ENCODE assay signal across 11 cellular contexts in the genomic region with DNA sequence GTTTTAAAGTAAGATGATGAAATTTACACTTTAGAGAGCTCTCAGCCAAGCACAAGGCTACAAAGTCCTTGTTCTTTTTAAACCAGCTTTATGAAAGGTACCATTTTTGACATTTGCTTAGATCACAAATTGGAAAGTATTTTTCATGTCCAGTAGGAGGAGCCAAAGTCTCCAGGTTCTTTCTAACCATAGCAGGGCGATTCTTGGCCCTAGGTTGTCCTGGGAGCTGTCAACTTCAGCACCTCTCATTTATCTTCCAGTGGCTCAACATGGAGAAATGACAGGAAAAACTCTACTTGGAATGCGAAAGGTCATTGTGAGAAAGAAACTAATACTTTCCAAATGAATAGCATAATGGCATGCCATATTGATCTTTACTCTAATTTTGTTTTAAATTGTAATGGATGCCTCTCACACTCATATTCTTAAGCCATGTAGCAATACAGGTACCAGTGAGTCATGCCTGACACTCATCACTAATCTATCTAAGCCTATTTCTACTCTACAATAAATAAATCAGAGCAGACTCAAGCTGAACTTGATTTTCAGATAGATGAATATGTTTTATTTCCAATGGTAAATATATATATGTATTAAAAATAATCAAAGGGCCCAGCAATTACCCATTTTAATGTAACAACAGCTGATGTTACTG.
DNase-seq lines count a peak whose midpoint lies in the region; ATAC-seq and TF ChIP-seq lines count a peak whose summit lies in the region.
"Had no signal": no experiment of that assay in that cellular context is flagged by ENCODE, and none has a peak within 500 bp of the region (broad histone marks: within the 10 kb centered on the region; RNA-seq: fewer than 3 reads in every experiment).

No MANE protein-coding gene starts in this region.

- H3K4me3 ChIP-seq in body of pancreas, result no peak overlapping the region

- H3K4me3 Mint-ChIP-seq in activated T-cell treated with anti-CD3 and anti-CD28 coated beads, Interleukin-2, amount 50 U/mL, for 24 hours, result no peak overlapping the region
- H3K4me3 Mint-ChIP-seq: naive thymus-derived CD4-positive, alpha-beta T cell; stimulated activated effector memory CD8-positive, alpha-beta T cell treated with anti-CD3 and anti-CD28 coated beads, Interleukin-12 subunit alpha, Interleukin-12 subunit beta, amount 100 ng/mL, for 72 hours had no signal

- TF ChIP-seq POLR2A in body of pancreas (IDR thresholded peaks at IDR 0.05), result no peak

- no peaks in the 10 kb centered on the region for H3K36me3 ChIP-seq in body of pancreas (replicated peaks in 1 of 2; ENCODE audit: insufficient read depth in 1 of 2, low read depth in 2 of 2)

- H3K9me3 ChIP-seq in body of pancreas, result no peaks in the 10 kb centered on the region

- intact Hi-C loops in body of pancreas (cut with DNase I), result no loop called here

- H3K27me3 ChIP-seq in body of pancreas, result peaks cover 0 to 11% of the 10 kb centered on the region in 2 donors

- peak; percentile 5 for DNase-seq in MV-4-11 (lab: John Stamatoyannopoulos, UW)
- DNase-seq in body of pancreas, result peak in 2 of 4 donors; percentile 7 to 13
- peak; percentile 0 for DNase-seq in myocyte (ENCODE audit: low read depth)
- DNase-seq in activated T-cell treated with anti-CD3 and anti-CD28 coated beads, Interleukin-2, amount 50 U/mL, for 24 hours, result no peak
- no peak for DNase-seq in activated naive CD4-positive, alpha-beta T cell treated with Interleukin-2 at 50 U/mL for 16 hours
- DNase-seq: naive thymus-derived CD4-positive, alpha-beta T cell had no signal

- H3K4me1 Mint-ChIP-seq in activated T-cell treated with anti-CD3 and anti-CD28 coated beads, Interleukin-2, amount 50 U/mL, for 24 hours (ENCODE audit: low read depth), result no peaks in the 10 kb centered on the region
- H3K4me1 Mint-ChIP-seq: naive thymus-derived CD4-positive, alpha-beta T cell; stimulated activated effector memory CD8-positive, alpha-beta T cell treated with anti-CD3 and anti-CD28 coated beads, Interleukin-12 subunit alpha, Interleukin-12 subunit beta, amount 100 ng/mL, for 72 hours had no signal

- no peak overlapping the region for H3K27ac Mint-ChIP-seq in activated T-cell treated with anti-CD3 and anti-CD28 coated beads, Interleukin-2, amount 50 U/mL, for 24 hours
- H3K27ac Mint-ChIP-seq: naive thymus-derived CD4-positive, alpha-beta T cell; stimulated activated effector memory CD8-positive, alpha-beta T cell treated with anti-CD3 and anti-CD28 coated beads, Interleukin-12 subunit alpha, Interleukin-12 subunit beta, amount 100 ng/mL, for 72 hours had no signal

- no peak overlapping the region for H3K27ac ChIP-seq in body of pancreas

- ATAC-seq in body of pancreas (no peak), HG03521 (IDR thresholded peaks at IDR 0.05; ENCODE audit: unreplicated experiment) (no peak), HG02840 (IDR thresholded peaks at IDR 0.05; ENCODE audit: low FRiP score, unreplicated experiment) (no peak)
- ATAC-seq: activated CD4-positive, CD25-positive, alpha-beta regulatory T cell treated with anti-CD3 and anti-CD28 coated beads, Interleukin-2, amount 50 U/mL, for 24 hours; naive thymus-derived CD4-positive, alpha-beta T cell; stimulated activated effector memory CD8-positive, alpha-beta T cell treated with anti-CD3 and anti-CD28 coated beads, Interleukin-12 subunit alpha, Interleukin-12 subunit beta, amount 100 ng/mL, for 72 hours had no signal

- H3K36me3 Mint-ChIP-seq in activated T-cell treated with anti-CD3 and anti-CD28 coated beads, Interleukin-2, amount 50 U/mL, for 24 hours (ENCODE audit: low read depth), result no peaks in the 10 kb centered on the region
- H3K36me3 Mint-ChIP-seq: naive thymus-derived CD4-positive, alpha-beta T cell; stimulated activated effector memory CD8-positive, alpha-beta T cell treated with anti-CD3 and anti-CD28 coated beads, Interleukin-12 subunit alpha, Interleukin-12 subunit beta, amount 100 ng/mL, for 72 hours had no signal

- H3K4me1 ChIP-seq in body of pancreas, result no peaks in the 10 kb centered on the region

- TF ChIP-seq CTCF in GM12872 (IDR thresholded peaks at IDR 0.05; ENCODE audit: insufficient read depth, low read depth, low read length) (peak; percentile 15; the same call in 1 of the 3 replicates), body of pancreas (IDR thresholded peaks at IDR 0.05) (peak in 5 of 7 experiments; percentile 11 to 33 (median 18))

- H3K9me3 Mint-ChIP-seq in activated T-cell treated with anti-CD3 and anti-CD28 coated beads, Interleukin-2, amount 50 U/mL, for 24 hours, result peaks cover 4% of the 10 kb centered on the region

- WGBS in body of pancreas, 2 donors, result 10 to 11% methylated on average over 2 of the region's 2 CpGs

- peaks cover 26% of the 10 kb centered on the region for H3K27me3 Mint-ChIP-seq in activated T-cell treated with anti-CD3 and anti-CD28 coated beads, Interleukin-2, amount 50 U/mL, for 24 hours

Comparison
In these comparisons a context has a peak if more than half of its experiments do, and no peak if none do; other contexts are left out.
1. DNase-seq: peak in MV-4-11 (single experiment) and myocyte (single experiment); none in activated T-cell treated with anti-CD3 and anti-CD28 coated beads, Interleukin-2, amount 50 U/mL, for 24 hours (single experiment) and activated naive CD4-positive, alpha-beta T cell treated with Interleukin-2 at 50 U/mL for 16 hours (single experiment).